Comparison of ENCODE assay signal across 8 cellular contexts in genomic region chr20:17969884-17970409, GRCh38. TPM values are rescaled to one million over a fixed set of nuclear protein-coding genes. Genes with fewer than 3 reads are reported as not detected.
A peak's percentile ranks its signal among the peaks of the same experiment; 100 is the strongest.
DNase-seq lines count a peak whose midpoint lies in the region; ATAC-seq and TF ChIP-seq lines count a peak whose summit lies in the region.

No MANE protein-coding gene starts in this region.

- H3K4me3 Mint-ChIP-seq in activated naive CD4-positive, alpha-beta T cell treated with anti-CD3 and anti-CD28 coated beads for 36 hours, result peak overlapping the region; percentile 86
- peak overlapping the region; percentile 100 for H3K4me3 Mint-ChIP-seq in activated naive CD4-positive, alpha-beta T cell treated with anti-CD3 and anti-CD28 coated beads, Interleukin-2, amount 10 ng/mL, durations not matched to agents 7 days and 5 days
- peak overlapping the region; percentile 87 for H3K4me3 Mint-ChIP-seq in progenitor cell of endocrine pancreas (ENCODE audit: low read depth)

- H3K9me3 Mint-ChIP-seq in activated naive CD4-positive, alpha-beta T cell treated with anti-CD3 and anti-CD28 coated beads for 36 hours, result no peaks in the 10 kb centered on the region
- H3K9me3 Mint-ChIP-seq in activated naive CD4-positive, alpha-beta T cell treated with anti-CD3 and anti-CD28 coated beads, Interleukin-2, amount 10 ng/mL, durations not matched to agents 7 days and 5 days, result no peaks in the 10 kb centered on the region
- H3K9me3 Mint-ChIP-seq in progenitor cell of endocrine pancreas (ENCODE audit: low read depth), result no peaks in the 10 kb centered on the region

- H3K27ac ChIP-seq in heart right ventricle, result peak overlapping the region; percentile 89 to 99 (median 96)

- peak; percentile 69 for TF ChIP-seq POLR2A in NB4 (IDR thresholded peaks at IDR 0.05; ENCODE audit: extremely low read depth, insufficient read length)

- no peaks in the 10 kb centered on the region for H3K9me3 ChIP-seq in heart right ventricle

- H3K27me3 Mint-ChIP-seq in activated naive CD4-positive, alpha-beta T cell treated with anti-CD3 and anti-CD28 coated beads for 36 hours (ENCODE audit: low read depth), result no peaks in the 10 kb centered on the region
- H3K27me3 Mint-ChIP-seq in activated naive CD4-positive, alpha-beta T cell treated with anti-CD3 and anti-CD28 coated beads, Interleukin-2, amount 10 ng/mL, durations not matched to agents 7 days and 5 days, result peaks cover 5% of the 10 kb centered on the region
- no peaks in the 10 kb centered on the region for H3K27me3 Mint-ChIP-seq in progenitor cell of endocrine pancreas

- H3K36me3 Mint-ChIP-seq in activated naive CD4-positive, alpha-beta T cell treated with anti-CD3 and anti-CD28 coated beads for 36 hours (ENCODE audit: low read depth), result peaks cover 63% of the 10 kb centered on the region
- peaks cover 64% of the 10 kb centered on the region for H3K36me3 Mint-ChIP-seq in activated naive CD4-positive, alpha-beta T cell treated with anti-CD3 and anti-CD28 coated beads, Interleukin-2, amount 10 ng/mL, durations not matched to agents 7 days and 5 days
- peaks cover 3% of the 10 kb centered on the region for H3K36me3 Mint-ChIP-seq in progenitor cell of endocrine pancreas (ENCODE audit: insufficient read depth)

- H3K4me1 ChIP-seq in heart right ventricle, result peaks cover 0 to 74% (median 66%) of the 10 kb centered on the region in 9 donors

- H3K27ac Mint-ChIP-seq in activated naive CD4-positive, alpha-beta T cell treated with anti-CD3 and anti-CD28 coated beads for 36 hours, result peak overlapping the region; percentile 98
- H3K27ac Mint-ChIP-seq in activated naive CD4-positive, alpha-beta T cell treated with anti-CD3 and anti-CD28 coated beads, Interleukin-2, amount 10 ng/mL, durations not matched to agents 7 days and 5 days, result peak overlapping the region; percentile 100
- peak overlapping the region; percentile 99 for H3K27ac Mint-ChIP-seq in progenitor cell of endocrine pancreas

- peak; percentile 42 for DNase-seq in activated naive CD4-positive, alpha-beta T cell treated with anti-CD3 and anti-CD28 coated beads for 36 hours
- DNase-seq in activated naive CD4-positive, alpha-beta T cell (lab: John Stamatoyannopoulos, UW), result no peak
- DNase-seq in NB4 (ENCODE audit: low read depth) (peak; percentile 90), heart right ventricle (peak in 1 of 2 donors; percentile 16), progenitor cell of endocrine pancreas (ENCODE audit: low spot score, unreplicated experiment) (no peak), ecto neural progenitor cell (ENCODE audit: low spot score) (no peak)
- peak; percentile 51 for DNase-seq in activated naive CD4-positive, alpha-beta T cell treated with anti-CD3 and anti-CD28 coated beads, Interleukin-2, amount 10 ng/mL, durations not matched to agents 7 days and 5 days

- no peak for TF ChIP-seq CTCF in NB4 (IDR thresholded peaks at IDR 0.05; ENCODE audit: low read depth, low read length)
- TF ChIP-seq CTCF in heart right ventricle (IDR thresholded peaks at IDR 0.05), result no peak
- TF ChIP-seq CTCF in progenitor cell of endocrine pancreas (IDR thresholded peaks at IDR 0.05; ENCODE audit: unreplicated experiment), result no peak

- H3K4me3 ChIP-seq in NB4 (ENCODE audit: low read depth, low read length) (peak overlapping the region; percentile 97), heart right ventricle (peak overlapping the region; percentile 75 to 97 (median 92))

- intact Hi-C loops in activated naive CD4-positive, alpha-beta T cell treated with anti-CD3 and anti-CD28 coated beads for 36 hours (cut with micrococcal nuclease), result loop anchor here (1.0 to 5.0 kb wide), 10 partner anchors 26 to 1397 kb away; partner anchors contain the start of genes DSTN, DZANK1, KIF16B and POLR3F
- intact Hi-C loops in heart right ventricle (cut with DNase I), result loop anchor here in 3 of 10 donors (2.0 to 10.0 kb wide), 3 partner anchors 75 to 399 kb away; partner anchors contain the start of genes DSTN (in 1 of the 3) and RRBP1 (in 1 of the 3)

- peaks cover 0 to 4% (median 0%) of the 10 kb centered on the region in 9 donors for H3K36me3 ChIP-seq in heart right ventricle

- no peaks in the 10 kb centered on the region for H3K27me3 ChIP-seq in heart right ventricle

- WGBS in heart right ventricle, 2 donors, result 4 to 8% methylated on average over 9 of the region's 9 CpGs

- ATAC-seq in heart right ventricle (no peak), HG03354 (IDR thresholded peaks at IDR 0.05; ENCODE audit: poor library complexity, severe bottlenecking, unreplicated experiment) (no peak)

- CTCF ChIA-PET in activated naive CD4-positive, alpha-beta T cell treated with anti-CD3 and anti-CD28 coated beads for 36 hours (lab: Charles Lee), result interaction anchor here (0.7 to 1.3 kb wide), 4 partner anchors 7 to 1236 kb away, joined by 3 to 5 read pairs (median 4); partner anchors contain the start of gene RRBP1
- CTCF ChIA-PET in activated naive CD4-positive, alpha-beta T cell treated with anti-CD3 and anti-CD28 coated beads, Interleukin-2, amount 10 ng/mL, durations not matched to agents 7 days and 5 days (lab: Charles Lee), result interaction anchor here (1.6 to 2.9 kb wide), 2 partner anchors 11 to 23 kb away, joined by 6 to 8 read pairs; no protein-coding TSS in a partner anchor

- H3K4me1 Mint-ChIP-seq in activated naive CD4-positive, alpha-beta T cell treated with anti-CD3 and anti-CD28 coated beads for 36 hours (ENCODE audit: low read depth), result peaks cover 44% of the 10 kb centered on the region
- H3K4me1 Mint-ChIP-seq in activated naive CD4-positive, alpha-beta T cell treated with anti-CD3 and anti-CD28 coated beads, Interleukin-2, amount 10 ng/mL, durations not matched to agents 7 days and 5 days, result peaks cover 53% of the 10 kb centered on the region
- peaks cover 58% of the 10 kb centered on the region for H3K4me1 Mint-ChIP-seq in progenitor cell of endocrine pancreas (ENCODE audit: low read depth)

RNA-seq across cellular contexts. Expression of gene MGME1, which starts 1.1 kb away (rescaled TPM):
- 10 to 100 TPM; 28.7 to 30.6 TPM for total RNA-seq in activated naive CD4-positive, alpha-beta T cell treated with anti-CD3 and anti-CD28 coated beads for 36 hours
- total RNA-seq in heart right ventricle (10 to 100 TPM in 8 of 10 donors, 1 to 10 TPM in 2; 9.7 to 16.0 (median 12.9) TPM), progenitor cell of endocrine pancreas (20.3 and 24.6 TPM in 2 replicates)
- polyA plus RNA-seq in heart right ventricle, result 10 to 100 TPM in 1 of 2 donors, 1 to 10 TPM in 1; 6.0 to 14.1 TPM

RNA-seq across cellular contexts. Expression of gene SNX5, which starts 1.4 kb away (rescaled TPM):
- total RNA-seq in activated naive CD4-positive, alpha-beta T cell treated with anti-CD3 and anti-CD28 coated beads for 36 hours, result 100 to 1,000 TPM; 228 to 237 TPM
- total RNA-seq in heart right ventricle (10 to 100 TPM; 41.6 to 59.1 (median 47.3) TPM), progenitor cell of endocrine pancreas (106 and 109 TPM in 2 replicates)
- polyA plus RNA-seq in heart right ventricle, result 10 to 100 TPM; 29.0 to 55.5 TPM

Comparison
In these comparisons a context has a peak if more than half of its experiments do, and no peak if none do; other contexts are left out.
1. DNase-seq: peak in activated naive CD4-positive, alpha-beta T cell treated with anti-CD3 and anti-CD28 coated beads for 36 hours (single experiment), NB4 (single experiment) and activated naive CD4-positive, alpha-beta T cell treated with anti-CD3 and anti-CD28 coated beads, Interleukin-2, amount 10 ng/mL, durations not matched to agents 7 days and 5 days (single experiment); none in activated naive CD4-positive, alpha-beta T cell (0 of 4), progenitor cell of endocrine pancreas (single experiment) and ecto neural progenitor cell (single experiment).
2. Peak in every context shown above with its lines, with median percentiles within 50 percentile points of each other: H3K27ac Mint-ChIP-seq and H3K4me3 Mint-ChIP-seq.